In the genomic region with DNA sequence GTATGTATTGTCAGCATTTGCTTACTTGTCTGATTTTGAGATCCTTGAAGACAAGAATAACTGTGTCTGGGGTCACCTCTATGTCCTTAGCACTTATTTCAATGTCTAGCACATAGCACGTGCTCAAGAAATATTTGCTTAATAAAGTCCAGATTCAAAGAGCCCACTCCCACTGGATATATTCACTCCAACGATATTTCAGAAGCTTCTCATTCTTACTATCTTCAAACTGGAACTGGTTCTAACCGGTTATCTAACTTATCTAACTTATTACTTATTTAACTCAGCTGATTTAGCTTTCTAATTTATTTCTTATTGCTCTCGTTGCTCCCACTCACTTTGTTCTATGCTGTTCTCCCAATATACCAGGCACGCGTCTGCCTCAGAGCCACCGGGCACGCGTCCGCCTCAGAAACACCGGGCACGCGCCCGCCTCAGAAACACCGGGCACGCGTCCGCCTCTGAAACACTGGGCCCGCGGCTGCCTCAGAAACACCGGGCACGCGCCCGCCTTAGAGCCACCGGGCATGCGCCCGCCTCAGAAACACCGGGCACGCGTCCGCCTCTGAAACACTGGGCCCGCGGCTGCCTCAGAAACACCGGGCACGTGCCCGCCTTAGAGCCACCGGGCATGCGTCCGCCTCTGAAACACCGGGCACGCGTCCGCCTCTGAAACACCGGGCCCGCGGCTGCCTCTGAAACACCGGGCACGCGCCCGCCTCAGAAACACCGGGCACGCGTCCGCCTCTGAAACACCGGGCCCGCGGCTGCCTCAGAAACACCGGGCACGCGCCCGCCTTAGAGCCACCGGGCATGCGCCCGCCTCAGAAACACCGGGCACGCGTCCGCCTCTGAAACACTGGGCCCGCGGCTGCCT, we compare ENCODE assay signal across 8 cellular contexts. TPM values are rescaled to one million over a fixed set of nuclear protein-coding genes. Genes with fewer than 3 reads are reported as not detected.
DNase-seq lines count a peak whose midpoint lies in the region; TF ChIP-seq lines count a peak whose summit lies in the region.
"Not testable (repeated sequence)": the region's sequence is repeated elsewhere in the genome, so short reads cannot be mapped to it uniquely, and the experiment has no call there.

No MANE protein-coding gene starts in this region.

- not testable (repeated sequence) for TF ChIP-seq CTCF in LNCaP clone FGC (IDR thresholded peaks at IDR 0.05; ENCODE audit: control insufficient read depth, extremely low read depth, insufficient read depth); Peyer's patch (IDR thresholded peaks at IDR 0.05)

- not testable (repeated sequence) for TF ChIP-seq POLR2A in Peyer's patch (IDR thresholded peaks at IDR 0.05)

- not testable (repeated sequence) for H3K27me3 Mint-ChIP-seq in stimulated activated naive CD8-positive, alpha-beta T cell treated with anti-CD3 and anti-CD28 coated beads, Interleukin-15, Interleukin-2, amounts not matched to agents 100 ng/mL and 50 ng/mL, for 24 hours

- not testable (repeated sequence) for H3K4me1 ChIP-seq in Peyer's patch; iPS-20b (ENCODE audit: insufficient read depth, low read length)

- H3K27ac Mint-ChIP-seq in stimulated activated naive CD8-positive, alpha-beta T cell treated with anti-CD3 and anti-CD28 coated beads, Interleukin-15, Interleukin-2, amounts not matched to agents 100 ng/mL and 50 ng/mL, for 24 hours: peak overlapping the region; percentile 43

- peak overlapping the region; percentile 66 for H3K4me3 Mint-ChIP-seq in stimulated activated naive CD8-positive, alpha-beta T cell treated with anti-CD3 and anti-CD28 coated beads, Interleukin-15, Interleukin-2, amounts not matched to agents 100 ng/mL and 50 ng/mL, for 24 hours

- H3K4me3 ChIP-seq in LNCaP clone FGC (ENCODE audit: low read depth, low read length): peak overlapping the region; percentile 44
- H3K4me3 ChIP-seq in Peyer's patch: peak overlapping the region; percentile 40 to 63 (median 56)
- H3K4me3 ChIP-seq in iPS-20b (ENCODE audit: low read length): peak overlapping the region; percentile 62

- H3K9me3 Mint-ChIP-seq in stimulated activated naive CD8-positive, alpha-beta T cell treated with anti-CD3 and anti-CD28 coated beads, Interleukin-15, Interleukin-2, amounts not matched to agents 100 ng/mL and 50 ng/mL, for 24 hours: not testable (repeated sequence)

- H3K27ac ChIP-seq in Peyer's patch: peak overlapping the region; percentile 67 to 76 (median 74)
- H3K27ac ChIP-seq in iPS-20b (ENCODE audit: low read length): not testable (repeated sequence)

- H3K4me1 Mint-ChIP-seq in stimulated activated naive CD8-positive, alpha-beta T cell treated with anti-CD3 and anti-CD28 coated beads, Interleukin-15, Interleukin-2, amounts not matched to agents 100 ng/mL and 50 ng/mL, for 24 hours (ENCODE audit: low read depth): not testable (repeated sequence)

- H3K9ac ChIP-seq in iPS-20b (ENCODE audit: low read depth, low read length): peak overlapping the region; percentile 73; the same call in 1 of the 2 replicates

- not testable (repeated sequence) for H3K36me3 Mint-ChIP-seq in stimulated activated naive CD8-positive, alpha-beta T cell treated with anti-CD3 and anti-CD28 coated beads, Interleukin-15, Interleukin-2, amounts not matched to agents 100 ng/mL and 50 ng/mL, for 24 hours (ENCODE audit: low read depth)

- not testable (repeated sequence) for H3K9me3 ChIP-seq in Peyer's patch; iPS-20b (ENCODE audit: insufficient read depth, low read depth, low read length)

- intact Hi-C loops in posterior cingulate gyrus (cut with DNase I): not testable (repeated sequence)

- not testable (repeated sequence) for H3K27me3 ChIP-seq in Peyer's patch; iPS-20b (ENCODE audit: insufficient read depth, low read length)

- DNase-seq in D341Med (ENCODE audit: low spot score): peak; percentile 58
- DNase-seq in LNCaP clone FGC (ENCODE audit: low read depth): not testable (repeated sequence)
- peak; percentile 55 to 80 (median 63) for DNase-seq in Peyer's patch
- peak; percentile 79 for DNase-seq in activated CD8-positive, alpha-beta memory T cell treated with anti-CD3 and anti-CD28 coated beads for 24 hours
- peak; percentile 56 for DNase-seq in cerebellar cortex (ENCODE audit: low spot score)
- peak; percentile 25 to 96 (median 54) for DNase-seq in posterior cingulate gyrus

- H3K36me3 ChIP-seq in Peyer's patch; iPS-20b (ENCODE audit: insufficient read depth, low read depth, low read length): not testable (repeated sequence)

RNA-seq across cellular contexts. Expression of a gene that starts 59.1 kb away (rescaled TPM):
- 100 to 1,000 TPM in 1 of 4 donors, 10 to 100 TPM in 3; 52.0 to 109 (median 60.7) TPM for total RNA-seq in Peyer's patch
